31 cellular contexts compared by ENCODE assay signal in the genomic region with DNA sequence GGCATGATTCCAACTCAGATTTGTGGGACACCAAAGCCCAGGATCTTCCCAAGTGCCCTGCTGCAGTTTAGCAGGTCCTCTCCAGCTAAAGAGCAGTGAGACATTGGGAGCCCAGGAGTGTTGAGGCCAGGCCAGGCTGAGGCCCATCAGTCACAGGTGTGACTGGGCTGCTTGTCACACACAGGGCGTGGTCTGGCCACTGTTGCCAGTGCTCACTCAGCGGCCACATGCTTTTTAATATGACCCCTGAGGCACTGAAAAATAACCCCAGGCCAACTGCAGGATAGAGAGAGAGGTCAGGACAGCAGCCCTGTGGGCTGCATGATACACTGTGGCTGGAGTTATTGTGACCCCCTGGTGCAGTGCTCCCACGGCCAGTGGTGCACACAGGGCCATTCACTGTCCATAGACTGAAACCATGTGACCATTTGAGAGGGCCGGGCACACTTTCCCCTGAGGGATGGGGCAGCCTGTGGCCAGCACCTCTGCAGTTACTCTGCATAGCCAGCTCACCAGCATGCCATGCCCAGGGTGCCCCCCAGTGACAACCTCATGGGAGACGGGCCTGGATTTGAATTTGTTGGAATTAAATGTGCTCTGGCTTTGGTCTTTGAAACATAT. TPM values are rescaled to one million over a fixed set of nuclear protein-coding genes. Genes with fewer than 3 reads are reported as not detected.
DNase-seq lines count a peak whose midpoint lies in the region; ATAC-seq and TF ChIP-seq lines count a peak whose summit lies in the region.
"Had no signal": no experiment of that assay in that cellular context is flagged by ENCODE, and none has a peak within 500 bp of the region (broad histone marks: within the 10 kb centered on the region; RNA-seq: fewer than 3 reads in every experiment).

No MANE protein-coding gene starts in this region.

- no peaks in the 10 kb centered on the region for H3K36me3 ChIP-seq in right atrium auricular region
- H3K36me3 ChIP-seq: ascending aorta, thoracic aorta, WERI-Rb-1 had no signal

- H3K36me3 Mint-ChIP-seq in type B pancreatic cell: no peaks in the 10 kb centered on the region
- H3K36me3 Mint-ChIP-seq: CD14-positive monocyte had no signal

- DNase-seq in Right ventricle myocardium inferior (ENCODE audit: missing footprints): no peak
- no peak for DNase-seq in right atrium auricular region (ENCODE audit: low spot score)
- peak; percentile 46 for DNase-seq in coronary artery (ENCODE audit: low spot score)
- DNase-seq in right cardiac atrium: no peak
- DNase-seq in type B pancreatic cell (ENCODE audit: extremely low spot score, unreplicated experiment): no peak
- DNase-seq in NCI-H2196 (lab: John Stamatoyannopoulos, UW; ENCODE audit: unreplicated experiment): no peak
- DNase-seq: activated CD4-positive, alpha-beta T cell treated with anti-CD3 and anti-CD28 coated beads, Interleukin-2, amount 10 ng/mL, durations not matched to agents 24 days and 14 days; activated CD8-positive, alpha-beta memory T cell treated with anti-CD3 and anti-CD28 coated beads for 24 hours; activated T-cell treated with anti-CD3 and anti-CD28 coated beads for 4 hours; endodermal cell; GM23248; HFFc6; NCI-H1930; NCI-H524; retina; stimulated activated CD4-positive, alpha-beta T cell treated with anti-CD3 and anti-CD28 coated beads, Interleukin-1b, Interleukin-23, amount 100 ng/mL, for 48 hours; stimulated activated naive CD4-positive, alpha-beta T cell treated with Interleukin-2 at 50 U/mL for 16 hours; SW 1271; T-helper 9 cell; WERI-Rb-1 had no signal

- WGBS in right cardiac atrium: 45% methylated on average over 5 of the region's 5 CpGs

- H3K4me3 Mint-ChIP-seq in type B pancreatic cell: no peak overlapping the region
- H3K4me3 Mint-ChIP-seq: activated CD4-positive, alpha-beta T cell treated with anti-CD3 and anti-CD28 coated beads, Interleukin-2, amount 10 ng/mL, durations not matched to agents 24 days and 14 days; CD14-positive monocyte; endodermal cell; HFFc6 had no signal

- H3K4me1 ChIP-seq in right atrium auricular region (peaks cover 0 to 27% of the 10 kb centered on the region in 2 donors), right cardiac atrium (ENCODE audit: control insufficient read depth, insufficient read depth, low read length) (no peaks in the 10 kb centered on the region)
- H3K4me1 ChIP-seq: ascending aorta, parathyroid adenoma had no signal

- H3K27me3 Mint-ChIP-seq in type B pancreatic cell: peaks cover 4% of the 10 kb centered on the region
- H3K27me3 Mint-ChIP-seq: activated CD4-positive, alpha-beta T cell treated with anti-CD3 and anti-CD28 coated beads, Interleukin-2, amount 10 ng/mL, durations not matched to agents 24 days and 14 days had no signal

- ATAC-seq in Right ventricle myocardium inferior (peak; percentile 71), right cardiac atrium (peak; percentile 41 to 67), HG03521 (IDR thresholded peaks at IDR 0.05; ENCODE audit: unreplicated experiment) (no peak), HG02885 (IDR thresholded peaks at IDR 0.05; ENCODE audit: poor library complexity, unreplicated experiment) (no peak)

- H3K4me3 ChIP-seq in right atrium auricular region: no peak overlapping the region
- H3K4me3 ChIP-seq in coronary artery: no peak overlapping the region
- no peak overlapping the region for H3K4me3 ChIP-seq in right cardiac atrium (ENCODE audit: low read length)
- H3K4me3 ChIP-seq: ascending aorta, GM23248, thoracic aorta had no signal

- peak overlapping the region; percentile 82 for H3K27ac Mint-ChIP-seq in type B pancreatic cell
- H3K27ac Mint-ChIP-seq: activated CD4-positive, alpha-beta T cell treated with anti-CD3 and anti-CD28 coated beads, Interleukin-2, amount 10 ng/mL, durations not matched to agents 24 days and 14 days; endodermal cell; HFFc6 had no signal

- no peaks in the 10 kb centered on the region for H3K9me3 ChIP-seq in right atrium auricular region
- no peaks in the 10 kb centered on the region for H3K9me3 ChIP-seq in right cardiac atrium (ENCODE audit: control insufficient read depth, low read length)
- H3K9me3 ChIP-seq: ascending aorta, thoracic aorta had no signal

- H3K9me3 Mint-ChIP-seq in type B pancreatic cell: no peaks in the 10 kb centered on the region
- H3K9me3 Mint-ChIP-seq: HFFc6 had no signal

- intact Hi-C loops in Right ventricle myocardium inferior (cut with DNase I): no loop called here
- intact Hi-C loops in right cardiac atrium (cut with DNase I): no loop called here

- no peak for TF ChIP-seq CTCF in right atrium auricular region (IDR thresholded peaks at IDR 0.05)
- no peak for TF ChIP-seq CTCF in coronary artery (IDR thresholded peaks at IDR 0.05)
- no peak for TF ChIP-seq CTCF in type B pancreatic cell (conservative IDR thresholded peaks at IDR 0.05)

- H3K27me3 ChIP-seq in right atrium auricular region: no peaks in the 10 kb centered on the region
- no peaks in the 10 kb centered on the region for H3K27me3 ChIP-seq in right cardiac atrium (ENCODE audit: control insufficient read depth, insufficient read depth)
- H3K27me3 ChIP-seq: ascending aorta had no signal

- H3K27ac ChIP-seq in right atrium auricular region (no peak overlapping the region), coronary artery (no peak overlapping the region), right cardiac atrium (ENCODE audit: low read length) (no peak overlapping the region)
- H3K27ac ChIP-seq: ascending aorta, GM23248, KMS-11, parathyroid adenoma, thoracic aorta, WERI-Rb-1 had no signal

- H3K4me1 Mint-ChIP-seq in type B pancreatic cell (ENCODE audit: unreplicated experiment): peaks cover 19% of the 10 kb centered on the region
- H3K4me1 Mint-ChIP-seq: activated CD4-positive, alpha-beta T cell treated with anti-CD3 and anti-CD28 coated beads, Interleukin-2, amount 10 ng/mL, durations not matched to agents 24 days and 14 days; CD14-positive monocyte; endodermal cell had no signal

RNA-seq across cellular contexts. Expression of a gene that starts 4.2 kb away (rescaled TPM):
- total RNA-seq in Right ventricle myocardium inferior (not detected), right atrium auricular region (under 1 TPM in 1 of 2 donors, not detected in 1; 0.16 TPM), right cardiac atrium (under 1 TPM; 0.17 to 0.26 (median 0.23) TPM), type B pancreatic cell (ENCODE audit: low replicate concordance) (not detected in 2 replicates)
- 0.14 TPM for polyA plus RNA-seq in right cardiac atrium
- total RNA-seq: activated CD4-positive, alpha-beta T cell treated with anti-CD3 and anti-CD28 coated beads, Interleukin-2, amount 10 ng/mL, durations not matched to agents 24 days and 14 days; endodermal cell; fibroblast of villous mesenchyme; GM23248; HFFc6; HT1080; thoracic aorta had no signal
- polyA plus RNA-seq: CD14-positive monocyte, esophagus, GM23248, neural cell had no signal

RNA-seq across cellular contexts. Expression of a gene that starts 21.7 kb away (rescaled TPM):
- total RNA-seq in Right ventricle myocardium inferior: not detected
- not detected for total RNA-seq in right atrium auricular region
- not detected for total RNA-seq in right cardiac atrium
- polyA plus RNA-seq in right cardiac atrium: not detected
- total RNA-seq in type B pancreatic cell (ENCODE audit: low replicate concordance): not detected in 2 replicates
- total RNA-seq: activated CD4-positive, alpha-beta T cell treated with anti-CD3 and anti-CD28 coated beads, Interleukin-2, amount 10 ng/mL, durations not matched to agents 24 days and 14 days; ascending aorta; endodermal cell; fibroblast of villous mesenchyme; GM23248; HFFc6; HT1080; thoracic aorta had no signal
- polyA plus RNA-seq: CD14-positive monocyte, esophagus, GM23248, neural cell had no signal

RNA-seq across cellular contexts. Expression of a gene that starts 26.4 kb away (rescaled TPM):
- total RNA-seq in Right ventricle myocardium inferior: 0.27 TPM
- 1 to 10 TPM in 1 of 2 donors, under 1 TPM in 1; 0.63 to 1.9 TPM for total RNA-seq in right atrium auricular region
- 1 to 10 TPM; 1.8 to 4.3 (median 2.7) TPM for total RNA-seq in right cardiac atrium
- polyA plus RNA-seq in right cardiac atrium: 2.2 TPM
- total RNA-seq in type B pancreatic cell (ENCODE audit: low replicate concordance): 0.57 and 46.8 TPM in 2 replicates
- total RNA-seq: endodermal cell, fibroblast of villous mesenchyme, HFFc6, HT1080 had no signal
- polyA plus RNA-seq: CD14-positive monocyte had no signal

RNA-seq across cellular contexts. Expression of a gene that starts 57.7 kb away (rescaled TPM):
- not detected for total RNA-seq in Right ventricle myocardium inferior
- not detected for total RNA-seq in right atrium auricular region
- total RNA-seq in right cardiac atrium: not detected
- 0.02 TPM for polyA plus RNA-seq in right cardiac atrium
- total RNA-seq in type B pancreatic cell (ENCODE audit: low replicate concordance): 4.0 and 4.9 TPM in 2 replicates
- total RNA-seq: activated CD4-positive, alpha-beta T cell treated with anti-CD3 and anti-CD28 coated beads, Interleukin-2, amount 10 ng/mL, durations not matched to agents 24 days and 14 days; ascending aorta; GM23248; thoracic aorta had no signal
- polyA plus RNA-seq: CD14-positive monocyte had no signal

Comparison
In these comparisons a context has a peak if more than half of its experiments do, and no peak if none do; other contexts are left out.
1. ATAC-seq: peak in Right ventricle myocardium inferior (single experiment) and right cardiac atrium (2 of 2); none in HG03521 (single experiment) and HG02885 (single experiment).